ENCODE assay signal across 1 cellular context in genomic region chr1:205456868-205457724, GRCh38.
TF ChIP-seq lines count a peak whose summit lies in the region.

No MANE protein-coding gene starts in this region.

TF ChIP-seq in A549, 52 proteins besides CTCF, POLR2A, EP300 and RAD21 (continued from another document):
- TF ChIP-seq REST (IDR thresholded peaks at IDR 0.05) (no peak), E2F6 (IDR thresholded peaks at IDR 0.05; ENCODE audit: borderline replicate concordance, low read depth) (peak; percentile 75)
- TF ChIP-seq, protein P1, sequence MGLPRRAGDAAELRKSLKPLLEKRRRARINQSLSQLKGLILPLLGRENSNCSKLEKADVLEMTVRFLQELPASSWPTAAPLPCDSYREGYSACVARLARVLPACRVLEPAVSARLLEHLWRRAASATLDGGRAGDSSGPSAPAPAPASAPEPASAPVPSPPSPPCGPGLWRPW (IDR thresholded peaks at IDR 0.05): no peak
